ENCODE assay signal across 35 cellular contexts in the genomic region with DNA sequence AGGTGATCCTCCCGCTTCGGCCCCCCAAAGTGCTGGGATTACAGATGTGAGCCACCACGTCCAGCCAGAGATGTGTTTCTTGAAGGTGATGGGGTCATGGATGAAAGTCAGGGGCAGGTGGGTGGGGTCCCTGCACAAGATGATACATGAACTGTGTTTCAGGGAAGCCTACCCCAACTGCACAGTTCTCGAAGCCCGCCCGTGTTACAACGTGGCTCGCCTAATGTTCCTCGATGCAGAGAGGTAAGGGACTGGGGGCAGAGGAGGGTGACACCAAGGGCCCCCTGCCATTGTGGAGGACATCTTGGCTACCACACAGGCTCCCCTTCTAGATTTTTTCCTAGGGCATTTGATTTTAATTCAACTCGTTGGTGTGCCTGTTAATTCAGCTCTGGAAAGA. TPM values are rescaled to one million over a fixed set of nuclear protein-coding genes. Genes with fewer than 3 reads are reported as not detected.
"Had no signal": no experiment of that assay in that cellular context is flagged by ENCODE, and none has a peak within 500 bp of the region (broad histone marks: within the 10 kb centered on the region; RNA-seq: fewer than 3 reads in every experiment).

No MANE protein-coding gene starts in this region.

- H3K9me3 ChIP-seq: adrenal gland, body of pancreas had no signal

- H3K27me3 ChIP-seq: adrenal gland, body of pancreas, cardiac muscle cell had no signal

- H3K4me3 ChIP-seq: adrenal gland, body of pancreas, cardiac muscle cell had no signal

- H3K4me1 ChIP-seq: adrenal gland had no signal

- DNase-seq: activated B cell treated with CpG ODN at 0.5 μM for 24 hours; activated CD4-positive, alpha-beta memory T cell treated with anti-CD3 and anti-CD28 coated beads for 36 hours; activated CD4-positive, alpha-beta T cell treated with anti-CD3 and anti-CD28 coated beads for 4 hours; activated CD4-positive, alpha-beta T cell treated with anti-CD3 and anti-CD28 coated beads, Interleukin-2, amount 10 ng/mL, durations not matched to agents 24 days and 14 days; activated CD4-positive, alpha-beta T cell treated with anti-CD3 and anti-CD28 coated beads, Interleukin-2, amount 50 U/mL, for 1 hour; activated CD4-positive, alpha-beta T cell treated with anti-CD3 and anti-CD28 coated beads, Interleukin-2, amount 50 U/mL, for 4 hours; activated CD4-positive, CD25-positive, alpha-beta regulatory T cell treated with anti-CD3 and anti-CD28 coated beads, Interleukin-2, amount 50 U/mL, for 72 hours; activated CD8-positive, alpha-beta memory T cell treated with anti-CD3 and anti-CD28 coated beads, Interleukin-2, amount 50 U/mL, for 4 hours; activated CD8-positive, alpha-beta T cell treated with anti-CD3 and anti-CD28 coated beads for 36 hours; activated effector memory CD4-positive, alpha-beta T cell treated with anti-CD3 and anti-CD28 coated beads, Interleukin-2, amount 50 U/mL, for 16 hours; activated gamma-delta T cell treated with Interleukin-2 at 50 U/mL for 16 hours; activated naive CD4-positive, alpha-beta T cell; activated naive CD4-positive, alpha-beta T cell treated with anti-CD3 and anti-CD28 coated beads for 36 hours; activated naive CD4-positive, alpha-beta T cell treated with anti-CD3 and anti-CD28 coated beads, Interleukin-2, amount 50 U/mL, for 16 hours; activated naive CD8-positive, alpha-beta T cell treated with anti-CD3 and anti-CD28 coated beads for 36 hours; activated T-cell treated with anti-CD3 and anti-CD28 coated beads for 4 hours; activated T-cell treated with anti-CD3 and anti-CD28 coated beads, Interleukin-2, amount 50 U/mL, for 1 hour; activated T-cell treated with anti-CD3 and anti-CD28 coated beads, Interleukin-2, amount 50 U/mL, for 4 hours; activated T-cell treated with anti-CD3 and anti-CD28 coated beads, Interleukin-2, amount 50 U/mL, for 72 hours; adrenal gland; amniotic stem cell; body of pancreas; caudate nucleus; cerebellar nuclear complex; T-helper 1 cell; T-helper 2 cell; T-helper 9 cell had no signal

- H3K27ac ChIP-seq: adrenal gland, body of pancreas, cardiac muscle cell, VCaP had no signal

- ATAC-seq: activated CD8-positive, alpha-beta T cell treated with anti-CD3 and anti-CD28 coated beads for 36 hours; activated naive CD4-positive, alpha-beta T cell treated with anti-CD3 and anti-CD28 coated beads, Interleukin-2, amount 50 U/mL, for 72 hours; activated T-cell treated with anti-CD3 and anti-CD28 coated beads, Interleukin-2, amount 50 U/mL, for 4 hours; activated T-cell treated with anti-CD3 and anti-CD28 coated beads, Interleukin-2, amount 50 U/mL, for 72 hours; activated T-helper 17 cell treated with anti-CD3 and anti-CD28 coated beads, Interleukin-2, amount 50 U/mL, for 72 hours; body of pancreas had no signal

RNA-seq across cellular contexts. Expression of a gene that starts 11.9 kb away (rescaled TPM):
- total RNA-seq: activated B cell treated with CpG ODN at 0.5 μM for 24 hours; activated CD8-positive, alpha-beta memory T cell treated with anti-CD3 and anti-CD28 coated beads for 36 hours; activated naive CD4-positive, alpha-beta T cell treated with anti-CD3 and anti-CD28 coated beads for 36 hours; activated T-helper 1 cell treated with anti-CD3 and anti-CD28 coated beads, Interleukin-12 subunit alpha, Interleukin-12 subunit beta, Interleukin-2, Interleukin-4 antibody, amounts not matched to agents 30 ng/mL and 10 ng/mL and 1 ng/mL, durations not matched to agents 14 hours and 24 hours and 36 hours; astrocyte; bronchial epithelial cell; cardiac muscle cell had no signal
